In the genomic region with DNA sequence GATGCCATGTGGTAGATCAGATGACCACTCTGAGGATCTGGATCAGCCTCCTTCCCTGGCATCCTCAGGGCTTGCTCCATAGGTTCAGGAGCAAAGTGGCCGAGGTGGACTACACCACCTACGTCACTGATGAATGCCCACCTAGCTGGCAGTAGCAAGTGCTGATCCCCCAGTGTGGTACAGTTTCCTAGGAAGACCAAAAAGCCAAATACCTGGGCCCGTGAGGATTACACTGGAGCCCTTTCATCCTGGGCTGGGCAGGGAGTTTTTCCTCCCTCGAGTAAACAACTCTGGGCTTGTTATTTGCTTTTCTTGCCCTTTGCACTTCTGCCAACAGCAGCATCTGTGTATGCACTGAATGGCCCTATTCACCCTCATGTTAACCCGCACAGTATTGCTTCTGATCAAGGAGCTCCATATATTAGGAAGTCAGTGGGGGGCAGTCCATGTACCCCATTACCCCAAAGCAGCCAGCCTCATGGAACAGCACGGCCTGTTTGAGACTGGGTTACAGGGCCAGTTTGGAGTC, we compare ENCODE assay signal across 14 cellular contexts. TPM values are rescaled to one million over a fixed set of nuclear protein-coding genes. Genes with fewer than 3 reads are reported as not detected.
DNase-seq lines count a peak whose midpoint lies in the region; ATAC-seq, FAIRE-seq and TF ChIP-seq lines count a peak whose summit lies in the region.
"Had no signal": no experiment of that assay in that cellular context is flagged by ENCODE, and none has a peak within 500 bp of the region (broad histone marks: within the 10 kb centered on the region; RNA-seq: fewer than 3 reads in every experiment).

No MANE protein-coding gene starts in this region.

- in situ Hi-C loops in GM23248 (cut with MboI): no loop called here

- H3K9ac ChIP-seq in GM23248 (no peak overlapping the region), PC-3 (ENCODE audit: low read length) (peak overlapping the region; percentile 44)

- H3K4me2 ChIP-seq in GM23248 (ENCODE audit: unreplicated experiment): no peak overlapping the region
- H3K4me2 ChIP-seq in PC-3 (ENCODE audit: low read length): peak overlapping the region; percentile 87

- H3K79me2 ChIP-seq in GM23248 (ENCODE audit: insufficient read depth) (peaks cover 16% of the 10 kb centered on the region), PC-3 (ENCODE audit: low read length) (peaks cover 17% of the 10 kb centered on the region)

- CTCF ChIA-PET in PC-3 (lab: Charles Lee) (no interaction called here), GM10248 (lab: Yijun Ruan, JAX) (interaction anchor here (1.6 kb wide), 1 partner anchor 11 kb away, joined by 5 read pairs; no protein-coding TSS in a partner anchor)

- BruUV-seq in PC-3 (replicated peaks; lab: Mats Ljungman, UMichigan): no TSS peak

- no peaks in the 10 kb centered on the region for H3K9me2 ChIP-seq in GM23248 (ENCODE audit: insufficient read depth)
- H3K9me2 ChIP-seq in PC-3 (replicated peaks; ENCODE audit: low read length): no peaks in the 10 kb centered on the region

- ATAC-seq in PC-3: peak; percentile 18
- ATAC-seq: foreskin keratinocyte had no signal

- peaks cover 15% of the 10 kb centered on the region for H3F3A ChIP-seq in GM23248 (ENCODE audit: insufficient read depth)
- no peaks in the 10 kb centered on the region for H3F3A ChIP-seq in PC-3 (ENCODE audit: low read length, unreplicated experiment)

- 68 to 74% methylated on average over 6 of the region's 6 CpGs for WGBS in GM23248 (ENCODE audit: low coverage in 1 of 2, low lambda C conversion rate in 2 of 2, missing lambda C conversion rate in 2 of 2), 2 experiments
- WGBS in small intestine, 3 donors: 18 to 64% (median 29%) methylated on average over 6 of the region's 6 CpGs

- H3K27ac ChIP-seq in GM23248: peak overlapping the region; percentile 100
- peak overlapping the region; percentile 88 for H3K27ac ChIP-seq in PC-3 (ENCODE audit: low read length)
- H3K27ac ChIP-seq in small intestine (ENCODE audit: low read depth in 1 of 2, low read length in 1 of 2): peak overlapping the region in 1 of 2 donors; percentile 48
- H3K27ac ChIP-seq: foreskin keratinocyte had no signal

- H3K27me3 ChIP-seq in GM23248 (replicated peaks; ENCODE audit: insufficient read depth) (no peaks in the 10 kb centered on the region), PC-3 (ENCODE audit: low read length) (no peaks in the 10 kb centered on the region), small intestine (ENCODE audit: control insufficient read depth in 2 of 2, insufficient read depth in 2 of 2, low read length in 2 of 2) (no peaks in the 10 kb centered on the region)
- H3K27me3 ChIP-seq: foreskin keratinocyte had no signal

- H3K4me3 ChIP-seq in GM23248: no peak overlapping the region
- H3K4me3 ChIP-seq in PC-3 (ENCODE audit: low read length): no peak overlapping the region; the same call in 1 of the 2 replicates
- H3K4me3 ChIP-seq in small intestine (ENCODE audit: low read depth in 1 of 2, low read length in 2 of 2): no peak overlapping the region

- POLR2A ChIA-PET in PC-3 (lab: Charles Lee; ENCODE audit: unreplicated experiment) (no interaction called here), GM10248 (lab: Yijun Ruan, JAX) (no interaction called here)

- H2AFZ ChIP-seq in GM23248: no peak overlapping the region
- peak overlapping the region; percentile 39 for H2AFZ ChIP-seq in PC-3 (ENCODE audit: low read length)

- H3K9me3 ChIP-seq in GM23248 (ENCODE audit: low read depth) (no peaks in the 10 kb centered on the region), PC-3 (ENCODE audit: low read length) (no peaks in the 10 kb centered on the region), small intestine (ENCODE audit: control insufficient read depth, low read depth) (no peaks in the 10 kb centered on the region)

- no peaks in the 10 kb centered on the region for H3K36me3 ChIP-seq in GM23248 (ENCODE audit: low read depth)
- no peaks in the 10 kb centered on the region for H3K36me3 ChIP-seq in PC-3 (ENCODE audit: low read depth, low read length)
- H3K36me3 ChIP-seq in small intestine (ENCODE audit: control insufficient read depth in 2 of 2, insufficient read depth in 2 of 2, low read length in 2 of 2): no peaks in the 10 kb centered on the region

- no peak for DNase-seq in GM23248
- peak; percentile 80 for DNase-seq in PC-3
- DNase-seq in hypothalamus (lab: John Stamatoyannopoulos, UW): peak in 32 of 51 donors; percentile 6 to 80 (median 32)
- DNase-seq in small intestine: peak; percentile 72
- DNase-seq in stimulated activated CD4-positive, alpha-beta T cell treated with anti-CD3 and anti-CD28 coated beads, Interleukin-12 subunit alpha, Interleukin-12 subunit beta, amount 100 ng/mL, for 4 hours: no peak
- no peak for DNase-seq in hepatic stellate cell (ENCODE audit: low spot score)
- DNase-seq in GM10248 (ENCODE audit: extremely low spot score): no peak
- DNase-seq: activated CD8-positive, alpha-beta memory T cell treated with anti-CD3 and anti-CD28 coated beads, Interleukin-2, amount 50 U/mL, for 4 hours; mammary epithelial cell; NCI-H1694 treated with DMSO at 0.1 percent for 48 hours had no signal

- FAIRE-seq in small intestine (lab: Jason Lieb, UNC): no peak
- FAIRE-seq: GM19239, H54, RCC 7860 had no signal

- intact Hi-C loops in PC-3 (cut with micrococcal nuclease): loop anchor here (1.0 kb wide), 1 partner anchor 116 kb away; no protein-coding TSS in a partner anchor

- H4K20me1 ChIP-seq in GM23248 (ENCODE audit: insufficient read depth): no peaks in the 10 kb centered on the region
- H4K20me1 ChIP-seq in PC-3 (ENCODE audit: low read length): no peaks in the 10 kb centered on the region

- peaks cover 23% of the 10 kb centered on the region for H3K4me1 ChIP-seq in GM23248 (ENCODE audit: insufficient read depth)
- peaks cover 35% of the 10 kb centered on the region for H3K4me1 ChIP-seq in PC-3 (ENCODE audit: insufficient read depth, low read length)
- H3K4me1 ChIP-seq in small intestine (ENCODE audit: control insufficient read depth in 2 of 2, insufficient read depth in 1 of 2, low read depth in 1 of 2, low read length in 1 of 2): peaks cover 0 to 3% of the 10 kb centered on the region in 2 donors
- H3K4me1 ChIP-seq: foreskin keratinocyte had no signal

- TF ChIP-seq CTCF in PC-3 (conservative IDR thresholded peaks at IDR 0.05; ENCODE audit: low read depth, low read length) (no peak), GM10248 (IDR thresholded peaks at IDR 0.05; ENCODE audit: control extremely low read depth, extremely low read depth, low read depth, missing control alignments) (no peak)

RNA-seq across cellular contexts. Expression of gene MYADM, which starts 3.3 kb away (rescaled TPM):
- total RNA-seq in GM23248 (2014; rRNA removed; shearing (Covaris generic)): 74.8 and 85.9 TPM in 2 replicates
- polyA plus RNA-seq in GM23248 (2016; fragmentation: Nextera tagmentation; extraction: Ambion mirVana): 222 and 226 TPM in 2 replicates
- total RNA-seq in PC-3 (2014; rRNA removed): 58.9 and 63.5 TPM in 2 replicates
- 10 to 100 TPM in 1 of 3 donors, 1 to 10 TPM in 2; 2.2 to 41.3 (median 4.3) TPM for polyA plus RNA-seq in small intestine

RNA-seq across cellular contexts. Expression of gene PRKCG, which starts 17.6 kb away (rescaled TPM):
- not detected in 2 replicates for total RNA-seq in GM23248 (2014; rRNA removed; shearing (Covaris generic))
- not detected in 2 replicates for polyA plus RNA-seq in GM23248 (2016; fragmentation: Nextera tagmentation; extraction: Ambion mirVana)
- 1.5 TPM in 1 of 2 replicates, not detected in the other for total RNA-seq in PC-3 (2014; rRNA removed)
- polyA plus RNA-seq in small intestine: under 1 TPM in 1 of 3 donors, not detected in 2; 0.07 TPM
- total RNA-seq: foreskin keratinocyte, mammary epithelial cell had no signal
- polyA plus RNA-seq: mammary epithelial cell had no signal

RNA-seq across cellular contexts. Expression of gene NLRP12, which starts 40.3 kb away (rescaled TPM):
- total RNA-seq in GM23248 (2014; rRNA removed; shearing (Covaris generic)): not detected in 2 replicates
- not detected in 2 replicates for polyA plus RNA-seq in GM23248 (2016; fragmentation: Nextera tagmentation; extraction: Ambion mirVana)
- 0.12 TPM in 1 of 2 replicates, not detected in the other for total RNA-seq in PC-3 (2014; rRNA removed)
- under 1 TPM in 1 of 3 donors, not detected in 2; 0.09 TPM for polyA plus RNA-seq in small intestine
- total RNA-seq: foreskin keratinocyte, mammary epithelial cell had no signal
- polyA plus RNA-seq: foreskin keratinocyte, mammary epithelial cell had no signal

RNA-seq across cellular contexts. Expression of gene CACNG7, which starts 44.7 kb away (rescaled TPM):
- total RNA-seq in GM23248 (2014; rRNA removed; shearing (Covaris generic)): not detected in 2 replicates
- polyA plus RNA-seq in GM23248 (2016; fragmentation: Nextera tagmentation; extraction: Ambion mirVana) (not detected in 2 replicates), small intestine (under 1 TPM in 1 of 3 donors, not detected in 2; 0.79 TPM)
- total RNA-seq in PC-3 (2014; rRNA removed): not detected in 2 replicates
- total RNA-seq: foreskin keratinocyte, mammary epithelial cell had no signal
- polyA plus RNA-seq: foreskin keratinocyte, mammary epithelial cell had no signal

Comparison
In these comparisons a context has a peak if more than half of its experiments do, and no peak if none do; other contexts are left out.
1. DNase-seq: peak in PC-3 (single experiment), hypothalamus (32 of 51) and small intestine (single experiment); none in GM23248 (single experiment), stimulated activated CD4-positive, alpha-beta T cell treated with anti-CD3 and anti-CD28 coated beads, Interleukin-12 subunit alpha, Interleukin-12 subunit beta, amount 100 ng/mL, for 4 hours (single experiment), hepatic stellate cell (single experiment) and GM10248 (single experiment).